8 cellular contexts compared by ENCODE assay signal in the genomic region with DNA sequence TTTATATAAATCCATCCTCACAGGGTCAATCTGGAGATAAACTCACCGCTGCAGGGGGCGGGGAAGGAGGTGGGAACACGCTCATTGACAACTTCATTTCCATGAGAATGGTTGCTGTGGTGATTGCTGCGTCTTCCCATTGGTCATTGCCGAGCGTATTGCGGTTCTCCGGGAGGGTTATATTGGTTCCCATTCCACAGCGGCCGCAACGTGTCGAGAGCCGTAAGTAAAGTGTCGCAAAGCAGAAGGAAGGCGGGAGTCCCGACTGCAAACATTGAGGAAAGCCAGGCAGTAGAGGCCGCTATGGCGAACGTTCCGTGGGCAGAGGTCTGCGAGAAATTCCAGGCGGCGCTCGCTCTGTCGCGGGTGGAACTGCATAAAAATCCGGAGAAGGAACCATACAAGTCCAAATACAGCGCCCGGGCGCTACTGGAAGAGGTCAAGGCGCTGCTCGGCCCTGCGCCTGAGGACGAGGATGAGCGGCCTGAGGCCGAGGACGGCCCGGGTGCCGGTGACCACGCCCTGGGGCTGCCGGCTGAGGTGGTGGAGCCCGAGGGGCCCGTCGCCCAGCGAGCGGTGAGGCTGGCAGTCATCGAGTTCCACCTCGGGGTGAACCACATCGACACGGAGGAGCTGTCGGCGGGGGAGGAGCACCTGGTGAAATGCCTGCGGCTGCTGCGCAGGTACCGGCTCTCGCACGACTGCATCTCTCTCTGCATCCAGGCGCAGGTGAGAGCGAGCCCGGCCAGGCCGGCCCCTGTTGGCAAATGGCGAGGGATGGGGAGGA. TPM values are rescaled to one million over a fixed set of nuclear protein-coding genes. Genes with fewer than 3 reads are reported as not detected.
DNase-seq lines count a peak whose midpoint lies in the region; FAIRE-seq and TF ChIP-seq lines count a peak whose summit lies in the region.

A gene with protein sequence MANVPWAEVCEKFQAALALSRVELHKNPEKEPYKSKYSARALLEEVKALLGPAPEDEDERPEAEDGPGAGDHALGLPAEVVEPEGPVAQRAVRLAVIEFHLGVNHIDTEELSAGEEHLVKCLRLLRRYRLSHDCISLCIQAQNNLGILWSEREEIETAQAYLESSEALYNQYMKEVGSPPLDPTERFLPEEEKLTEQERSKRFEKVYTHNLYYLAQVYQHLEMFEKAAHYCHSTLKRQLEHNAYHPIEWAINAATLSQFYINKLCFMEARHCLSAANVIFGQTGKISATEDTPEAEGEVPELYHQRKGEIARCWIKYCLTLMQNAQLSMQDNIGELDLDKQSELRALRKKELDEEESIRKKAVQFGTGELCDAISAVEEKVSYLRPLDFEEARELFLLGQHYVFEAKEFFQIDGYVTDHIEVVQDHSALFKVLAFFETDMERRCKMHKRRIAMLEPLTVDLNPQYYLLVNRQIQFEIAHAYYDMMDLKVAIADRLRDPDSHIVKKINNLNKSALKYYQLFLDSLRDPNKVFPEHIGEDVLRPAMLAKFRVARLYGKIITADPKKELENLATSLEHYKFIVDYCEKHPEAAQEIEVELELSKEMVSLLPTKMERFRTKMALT (plus strand): TSS at position 274 of the 787 bp plus-strand sequence. CDS start 30 bp downstream, at position 304.

- no peak within 1 kb of the TSS for H3T11ph ChIP-seq in H9 (ENCODE audit: low read length)

- peak within 1 kb of the TSS; percentile 96 to 99 (median 98) for H3K27ac Mint-ChIP-seq in H9

- H3K4ac ChIP-seq in H9 (ENCODE audit: low read depth, low read length) = no peak within 1 kb of the TSS

- H3K27me3 Mint-ChIP-seq in H9 (ENCODE audit: low read depth) = no peaks in the 10 kb centered on the region; the same call in 1 of the 2 replicates

- TF ChIP-seq RAD21 in neural cell (conservative IDR thresholded peaks at IDR 0.05) = peak; percentile 71

- no peak within 1 kb of the TSS for H2BK15ac ChIP-seq in H9 (ENCODE audit: low read depth, low read length)

- H3K4me2 ChIP-seq in H9 (ENCODE audit: insufficient read depth, insufficient read length, low read length) = peak within 1 kb of the TSS; percentile 82
- peak within 1 kb of the TSS; percentile 95 for H3K4me2 ChIP-seq in neural cell (ENCODE audit: low read length)

- H2AFZ ChIP-seq in H9 (ENCODE audit: low read length) (no peak within 1 kb of the TSS), neural cell (ENCODE audit: low read depth, low read length) (peak within 1 kb of the TSS; percentile 89)

- H3K4me1 ChIP-seq in H9 (ENCODE audit: insufficient read depth, low read length) = no peaks in the 10 kb centered on the region; the same call in 1 of the 2 replicates
- peaks cover 27 to 56% (median 43%) of the 10 kb centered on the region in 4 donors for H3K4me1 ChIP-seq in stomach

- H3K23ac ChIP-seq in H9 (ENCODE audit: insufficient read length, low read depth, low read length) = no peak within 1 kb of the TSS

- WGBS in H9 (ENCODE audit: extremely low coverage, insufficient read length, low lambda C conversion rate) = no CpG with 5 or more reads among the region's 62 CpGs
- 0 to 1% (median 1%) methylated on average over 27 to 62 of the region's 62 CpGs for whole genome bisulfite sequencing in stomach, 5 donors

- H3K36me3 ChIP-seq in neural cell (ENCODE audit: insufficient read depth, low read length) (no peaks in the 10 kb centered on the region), stomach (peaks cover 0 to 22% (median 20%) of the 10 kb centered on the region in 4 donors)

- H4K91ac ChIP-seq in H9 (ENCODE audit: insufficient read length, low read depth, low read length) = no peak within 1 kb of the TSS

- H2AK5ac ChIP-seq in H9 (ENCODE audit: insufficient read length, low read length) = no peak within 1 kb of the TSS

- H3K79me2 ChIP-seq in H9 (ENCODE audit: insufficient read depth, low read length) = peaks cover 19% of the 10 kb centered on the region; the same call in 1 of the 2 replicates
- peaks cover 46% of the 10 kb centered on the region for H3K79me2 ChIP-seq in neural cell (replicated peaks; ENCODE audit: insufficient read depth, low read length)

- no peak within 1 kb of the TSS for H4K5ac ChIP-seq in H9 (ENCODE audit: insufficient read length, low read depth, low read length)

- peak within 1 kb of the TSS; percentile 95 to 100 for H3K4me3 Mint-ChIP-seq in H9

- peak; percentile 57 for TF ChIP-seq CTCF in H9 (conservative IDR thresholded peaks at IDR 0.05)
- TF ChIP-seq CTCF in fibroblast of villous mesenchyme (IDR thresholded peaks at IDR 0.05; ENCODE audit: insufficient read depth, low read depth, low read length) = peak; percentile 37
- peak; percentile 91 for TF ChIP-seq CTCF in neural cell (IDR thresholded peaks at IDR 0.05; ENCODE audit: poor library complexity, severe bottlenecking)
- TF ChIP-seq CTCF in stomach (IDR thresholded peaks at IDR 0.05) = peak in 2 of 7 experiments; percentile 25 to 36

- no peak within 1 kb of the TSS for H3K56ac ChIP-seq in H9 (ENCODE audit: insufficient read length, low read depth, low read length)

- H3K27me3 ChIP-seq in H9 (ENCODE audit: insufficient read depth, low read length) (no peaks in the 10 kb centered on the region), neural cell (ENCODE audit: insufficient read depth, low read depth, low read length) (no peaks in the 10 kb centered on the region), stomach (no peaks in the 10 kb centered on the region)

- H3K14ac ChIP-seq in H9 (ENCODE audit: insufficient read depth, low read length) = peak within 1 kb of the TSS; percentile 41

- no peak within 1 kb of the TSS for H4K8ac ChIP-seq in H9 (replicated peaks; ENCODE audit: insufficient read length, low read depth, low read length)

- no peaks in the 10 kb centered on the region for H3K79me1 ChIP-seq in H9 (ENCODE audit: insufficient read depth, low read depth, low read length, poor library complexity, severe bottlenecking)

- peak within 1 kb of the TSS; percentile 79 for H3K4me3 ChIP-seq in fibroblast of villous mesenchyme (ENCODE audit: low read depth, low read length)
- peak within 1 kb of the TSS; percentile 95 for H3K4me3 ChIP-seq in neural cell (ENCODE audit: low read length)
- H3K4me3 ChIP-seq in stomach = peak within 1 kb of the TSS; percentile 89 to 99 (median 96)

- no peaks in the 10 kb centered on the region for H3K23me2 ChIP-seq in H9 (ENCODE audit: insufficient read length, low read depth, low read length, poor library complexity, severe bottlenecking)

- H2BK20ac ChIP-seq in H9 (ENCODE audit: low read depth, low read length, poor library complexity, severe bottlenecking) = no peak within 1 kb of the TSS

- no peak within 1 kb of the TSS for H2BK120ac ChIP-seq in H9 (ENCODE audit: low read depth, low read length, poor library complexity, severe bottlenecking)

- no peak within 1 kb of the TSS for H2BK12ac ChIP-seq in H9 (ENCODE audit: insufficient read length, low read depth, low read length)

- no peaks in the 10 kb centered on the region for H3K9me2 ChIP-seq in neural cell (ENCODE audit: insufficient read depth, low read length)

- H3K9ac ChIP-seq in H9 (ENCODE audit: extremely low read depth, insufficient read length, low read length) = peak within 1 kb of the TSS; percentile 75
- H3K9ac ChIP-seq in neural cell (ENCODE audit: low read length) = peak within 1 kb of the TSS; percentile 93

- peak; percentile 36 for TF ChIP-seq EP300 in neural cell (conservative IDR thresholded peaks at IDR 0.05; ENCODE audit: poor library complexity, severe bottlenecking)
- no peak for TF ChIP-seq EP300 in stomach (IDR thresholded peaks at IDR 0.05)

- no peaks in the 10 kb centered on the region for H3K9me3 Mint-ChIP-seq in H9

- H3K36me3 Mint-ChIP-seq in H9 (ENCODE audit: insufficient read depth in 1 of 3, low read depth in 3 of 3) = peaks cover 5 to 44% (median 23%) of the 10 kb centered on the region in 3 experiments; a peak in 6 of 7 replicates

- H4K20me1 ChIP-seq in H9 (ENCODE audit: control insufficient read depth, insufficient read depth, insufficient read length) (no peaks in the 10 kb centered on the region), neural cell (ENCODE audit: insufficient read depth) (no peaks in the 10 kb centered on the region)

- H3K9me3 ChIP-seq in H9 (ENCODE audit: control insufficient read depth, low read depth, low read length) = no peaks in the 10 kb centered on the region
- no peaks in the 10 kb centered on the region for H3K9me3 ChIP-seq in neural cell (ENCODE audit: low read length)
- H3K9me3 ChIP-seq in stomach = no peaks in the 10 kb centered on the region

- FAIRE-seq in G401.6 (lab: Jason Lieb, UNC) = peak; percentile 98

- no peak within 1 kb of the TSS for H3K27ac ChIP-seq in H9 (ENCODE audit: insufficient read length, low read depth, low read length)
- H3K27ac ChIP-seq in neural cell (ENCODE audit: low read length) = peak within 1 kb of the TSS; percentile 87
- H3K27ac ChIP-seq in stomach = peak within 1 kb of the TSS; percentile 86 to 92 (median 92)

- TF ChIP-seq POLR2A in stomach (IDR thresholded peaks at IDR 0.05) = peak in 2 of 4 donors; percentile 78 to 81

- peak; percentile 97 for DNase-seq in H9
- DNase-seq in M059J (ENCODE audit: low read depth) = peak; percentile 97
- DNase-seq in SIG-M5 treated with dmso at 0.1 percent for 504 hours (lab: John Stamatoyannopoulos, UW; ENCODE audit: unreplicated experiment) = peak; percentile 96
- DNase-seq in activated gamma-delta T cell treated with Interleukin-2 at 50 U/mL for 16 hours = peak; percentile 74
- peak; percentile 98 for DNase-seq in fibroblast of villous mesenchyme (ENCODE audit: low read depth)
- DNase-seq in stomach = peak; percentile 93

- intact Hi-C loops in stomach (cut with DNase I; ENCODE audit: low total_unique reads) = no loop called here

- H3K4me1 Mint-ChIP-seq in H9 = peaks cover 19 to 25% of the 10 kb centered on the region in 2 experiments

- peak within 1 kb of the TSS; percentile 60 for H3K18ac ChIP-seq in H9 (ENCODE audit: insufficient read length, low read depth, low read length)

- no peak within 1 kb of the TSS for H2BK5ac ChIP-seq in H9 (ENCODE audit: insufficient read length, low read length)

- H3F3A ChIP-seq in neural cell (ENCODE audit: insufficient read depth, low read length, poor library complexity, severe bottlenecking) = no peaks in the 10 kb centered on the region

TF ChIP-seq in neural cell, 6 proteins besides CTCF, POLR2A, EP300 and RAD21 (continues in another document):
- TF ChIP-seq SMC3 (conservative IDR thresholded peaks at IDR 0.05; ENCODE audit: poor library complexity) (peak; percentile 80), MXI1 (conservative IDR thresholded peaks at IDR 0.05; ENCODE audit: poor library complexity, severe bottlenecking) (peak; percentile 83)

RNA-seq across cellular contexts. Expression of the gene that starts here (rescaled TPM):
- total RNA-seq in H9 (2021) (44.7 and 45.5 TPM in 2 replicates), fibroblast of villous mesenchyme (42.5 and 74.7 TPM in 2 replicates), stomach (10 to 100 TPM in 4 of 5 donors, 1 to 10 TPM in 1; 2.3 to 26.7 (median 18.0) TPM)
- 44.7 and 68.5 TPM in 2 replicates for total RNA-seq in M059J (2014; rRNA removed; shearing (Covaris generic))
- polyA plus RNA-seq in neural cell (76.9 and 94.1 TPM in 2 replicates), stomach (10 to 100 TPM; 10.8 to 13.0 (median 11.1) TPM)
- polyA minus RNA-seq in neural cell = 52.8 and 61.6 TPM in 2 replicates
